8 cellular contexts compared by ENCODE assay signal in the genomic region with DNA sequence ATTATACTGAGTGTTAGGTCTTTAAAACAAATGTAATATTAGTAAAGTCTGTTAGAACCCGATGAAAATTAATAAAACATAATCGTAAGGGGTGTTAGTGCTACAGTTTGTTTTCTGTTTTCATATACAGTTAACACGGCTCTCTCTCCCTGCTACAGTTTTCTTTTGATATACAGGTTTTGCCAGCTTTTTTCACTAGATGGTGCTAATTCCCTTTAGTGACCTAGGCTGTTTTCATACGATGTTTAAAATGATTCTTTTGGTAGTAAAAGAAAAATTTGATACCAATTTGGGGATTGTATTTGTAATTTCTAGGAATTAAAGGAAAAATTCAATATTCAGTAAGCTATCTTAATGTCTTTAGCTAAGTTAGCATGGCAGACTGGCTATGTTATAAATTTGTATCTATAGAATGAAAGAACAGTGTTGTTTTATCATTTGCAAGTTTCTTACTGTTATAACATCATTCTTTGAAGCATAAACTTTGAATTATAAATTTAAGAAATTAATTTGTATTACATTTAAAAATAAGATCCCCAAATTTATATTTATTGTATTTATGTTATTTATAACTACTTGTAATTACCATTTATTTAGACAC. TPM values are rescaled to one million over a fixed set of nuclear protein-coding genes. Genes with fewer than 3 reads are reported as not detected.
DNase-seq lines count a peak whose midpoint lies in the region; ATAC-seq and TF ChIP-seq lines count a peak whose summit lies in the region.

No MANE protein-coding gene starts in this region.

- H3K4me1 ChIP-seq in BE2C (no peaks in the 10 kb centered on the region), transverse colon (peaks cover 0 to 18% (median 4%) of the 10 kb centered on the region in 4 donors)

- no peak for DNase-seq in BE2C
- peak; percentile 36 for DNase-seq in H4 (ENCODE audit: low spot score)
- DNase-seq in NCI-H526 treated with DMSO at 0.1 percent for 48 hours (lab: John Stamatoyannopoulos, UW) = peak; percentile 35
- DNase-seq in brain microvascular endothelial cell = no peak
- no peak for DNase-seq in kidney epithelial cell (ENCODE audit: low read depth)
- no peak for DNase-seq in transverse colon

- H3K27me3 ChIP-seq in BE2C (no peaks in the 10 kb centered on the region), brain microvascular endothelial cell (replicated peaks) (no peaks in the 10 kb centered on the region), kidney epithelial cell (ENCODE audit: control insufficient read depth, insufficient read depth, low read length) (no peaks in the 10 kb centered on the region), transverse colon (no peaks in the 10 kb centered on the region)

- no peaks in the 10 kb centered on the region for H3K36me3 ChIP-seq in BE2C
- H3K36me3 ChIP-seq in brain microvascular endothelial cell (replicated peaks) = peaks cover 6% of the 10 kb centered on the region
- H3K36me3 ChIP-seq in kidney epithelial cell (ENCODE audit: control insufficient read depth, insufficient read depth, low read length) = no peaks in the 10 kb centered on the region
- no peaks in the 10 kb centered on the region for H3K36me3 ChIP-seq in transverse colon

- no peak overlapping the region for H3K27ac ChIP-seq in brain microvascular endothelial cell
- H3K27ac ChIP-seq in transverse colon = no peak overlapping the region

- intact Hi-C loops in transverse colon (cut with DNase I; ENCODE audit: low total_unique reads) = loop anchor here (2.0 kb wide), 1 partner anchor 114 kb away; no protein-coding TSS in a partner anchor

- no peak for TF ChIP-seq EP300 in transverse colon (IDR thresholded peaks at IDR 0.05; ENCODE audit: low read depth)

- TF ChIP-seq CTCF in BE2C (IDR thresholded peaks at IDR 0.05; ENCODE audit: low read depth, low read length) (peak; percentile 80), brain microvascular endothelial cell (IDR thresholded peaks at IDR 0.05; ENCODE audit: low read depth, low read length, missing control alignments) (peak; percentile 43), kidney epithelial cell (IDR thresholded peaks at IDR 0.05; ENCODE audit: insufficient read depth, low read length, poor library complexity, severe bottlenecking) (peak; percentile 57), transverse colon (IDR thresholded peaks at IDR 0.05) (peak; percentile 58 to 71 (median 66))

- ATAC-seq in HG03565 (IDR thresholded peaks at IDR 0.05; ENCODE audit: unreplicated experiment) (no peak), HG03571 (IDR thresholded peaks at IDR 0.05; ENCODE audit: unreplicated experiment) (no peak)

- no peaks in the 10 kb centered on the region for H3K9me3 ChIP-seq in BE2C
- H3K9me3 ChIP-seq in transverse colon = no peaks in the 10 kb centered on the region

- in situ Hi-C loops in brain microvascular endothelial cell (cut with HindIII; ENCODE audit: low pct_ligation_motif_present, low sequenced_read_pairs) (no loop called here), transverse colon (cut with MboI; ENCODE audit: low pct_ligation_motif_present in 1 of 4, low pct_unique_long_range_greater_than_20kb in 1 of 4, low sequenced_read_pairs in 3 of 4) (loop anchor here in 2 of 4 donors (5.0 to 25.0 kb wide), 3 partner anchors 113 to 298 kb away; partner anchors contain the start of gene FBXL22 (in 1 of the 2))

- TF ChIP-seq POLR2A in transverse colon (IDR thresholded peaks at IDR 0.05) = no peak

- H3K4me3 ChIP-seq in BE2C (ENCODE audit: low read depth, low read length) = no peak overlapping the region
- no peak overlapping the region for H3K4me3 ChIP-seq in brain microvascular endothelial cell (ENCODE audit: low read depth, low read length)
- H3K4me3 ChIP-seq in kidney epithelial cell (ENCODE audit: low read depth, low read length) = no peak overlapping the region
- H3K4me3 ChIP-seq in transverse colon = no peak overlapping the region

- 4% methylated on average over 4 of the region's 4 CpGs for WGBS in transverse colon (ENCODE audit: low coverage in 1 of 2), 2 donors

RNA-seq across cellular contexts. Expression of gene APH1B, which starts 11.5 kb away (rescaled TPM):
- 0.96 TPM for polyA plus RNA-seq in BE2C (2012; ENCODE audit: insufficient read depth, insufficient read length, low read depth)
- 20.7 and 27.3 TPM in 2 replicates for total RNA-seq in H4 (2014; rRNA removed; shearing (Covaris generic))
- total RNA-seq in kidney epithelial cell = 10.2 and 12.1 TPM in 2 replicates
- 1 to 10 TPM in 3 of 4 donors, under 1 TPM in 1; 0.80 to 9.7 (median 7.1) TPM for total RNA-seq in transverse colon

Comparison
In these comparisons a context has a peak if more than half of its experiments do, and no peak if none do; other contexts are left out.
1. DNase-seq: peak in H4 (single experiment) and NCI-H526 treated with DMSO at 0.1 percent for 48 hours (single experiment); none in BE2C (single experiment), brain microvascular endothelial cell (single experiment), kidney epithelial cell (single experiment) and transverse colon (single experiment).
2. Peak in every context shown above with its lines, with median percentiles within 50 percentile points of each other: CTCF ChIP-seq.